ENCODE assay signal across 8 cellular contexts in genomic region chr6:15901141-15902115, GRCh38.
DNase-seq lines count a peak whose midpoint lies in the region; ATAC-seq and TF ChIP-seq lines count a peak whose summit lies in the region.

No MANE protein-coding gene starts in this region.

- no peak overlapping the region for H4K8ac ChIP-seq in neuronal stem cell (ENCODE audit: low read depth, low read length)

- no peaks in the 10 kb centered on the region for H3K36me3 ChIP-seq in neuronal stem cell (replicated peaks in 1 of 2; ENCODE audit: control insufficient read depth in 2 of 2, insufficient read depth in 2 of 2, low read length in 2 of 2)

- TF ChIP-seq CTCF in GM12873 (IDR thresholded peaks at IDR 0.05; ENCODE audit: insufficient read depth, low read depth, low read length, missing control alignments), result peak; percentile 33
- no peak for TF ChIP-seq CTCF in WTC11 (IDR thresholded peaks at IDR 0.05)

- no peaks in the 10 kb centered on the region for H3K79me1 ChIP-seq in neuronal stem cell (ENCODE audit: low read depth, low read length)

- H3K9me3 Mint-ChIP-seq in WTC11, result peaks cover 15% of the 10 kb centered on the region
- no peaks in the 10 kb centered on the region for H3K9me3 Mint-ChIP-seq in stimulated activated memory B cell treated with anti-CD40 and anti-IgM and Interleukin-4, amounts not matched to agents 10 μg/mL and 1 μg/mL and 100 μg/mL, for 72 hours

- no CpG with 5 or more reads among the region's 13 CpGs for WGBS in neuronal stem cell (ENCODE audit: extremely low coverage in 2 of 2, insufficient read length in 2 of 2, insufficient replicate concordance in 1 of 2), 2 donors

- H3K27ac ChIP-seq in neuronal stem cell (replicated peaks; ENCODE audit: low read length), result no peak overlapping the region

- no peak for DNase-seq in WTC11 (ENCODE audit: low spot score)
- no peak for DNase-seq in LoVo (ENCODE audit: low spot score)
- DNase-seq in middle frontal gyrus (ENCODE audit: extremely low spot score, low spot score), result no peak
- no peak for DNase-seq in neuronal stem cell (ENCODE audit: low spot score)

- peak overlapping the region; percentile 70 for H3K27ac Mint-ChIP-seq in WTC11
- H3K27ac Mint-ChIP-seq in stimulated activated memory B cell treated with anti-CD40 and anti-IgM and Interleukin-4, amounts not matched to agents 10 μg/mL and 1 μg/mL and 100 μg/mL, for 72 hours, result peak overlapping the region; percentile 99

- no peak overlapping the region for H2AK5ac ChIP-seq in neuronal stem cell (ENCODE audit: low read depth, low read length)

- H3K18ac ChIP-seq in neuronal stem cell (ENCODE audit: low read length), result no peak overlapping the region

- H3K9ac ChIP-seq in neuronal stem cell (ENCODE audit: low read depth, low read length, poor library complexity), result no peak overlapping the region

- POLR2A ChIA-PET in WTC11 (lab: Charles Lee), result interaction anchor here (0.5 to 1.4 kb wide), 2 partner anchors 90 to 227 kb away, joined by 3 to 8 read pairs (median 4); partner anchors contain the start of gene MYLIP

- no peak overlapping the region for H2AFZ ChIP-seq in neuronal stem cell (ENCODE audit: low read length)

- no peaks in the 10 kb centered on the region for H3K9me3 ChIP-seq in neuronal stem cell (replicated peaks in 1 of 2; ENCODE audit: control insufficient read depth in 2 of 2, insufficient read depth in 1 of 2, low read depth in 1 of 2, low read length in 2 of 2)

- H3K27me3 ChIP-seq in neuronal stem cell (ENCODE audit: control insufficient read depth in 3 of 3, insufficient read depth in 3 of 3, low read depth in 1 of 3, low read length in 3 of 3), result no peaks in the 10 kb centered on the region

- no peaks in the 10 kb centered on the region for H3K4me1 ChIP-seq in neuronal stem cell (ENCODE audit: control insufficient read depth in 2 of 2, insufficient read depth in 1 of 2, low read depth in 1 of 2, low read length in 2 of 2)

- no peak overlapping the region for H3K23ac ChIP-seq in neuronal stem cell (ENCODE audit: low read depth, low read length, poor library complexity)

- H3K4ac ChIP-seq in neuronal stem cell (ENCODE audit: low read length), result no peak overlapping the region

- no peak overlapping the region for H4K91ac ChIP-seq in neuronal stem cell (ENCODE audit: low read depth, low read length, poor library complexity)

- H3K4me3 ChIP-seq in neuronal stem cell (ENCODE audit: low read length in 2 of 2), result no peak overlapping the region

- H2BK12ac ChIP-seq in neuronal stem cell (ENCODE audit: low read length), result no peak overlapping the region

- no peak overlapping the region for H2BK120ac ChIP-seq in neuronal stem cell (ENCODE audit: low read depth, low read length)

- H3K27me3 Mint-ChIP-seq in WTC11 (ENCODE audit: low read depth), result no peaks in the 10 kb centered on the region
- no peaks in the 10 kb centered on the region for H3K27me3 Mint-ChIP-seq in stimulated activated memory B cell treated with anti-CD40 and anti-IgM and Interleukin-4, amounts not matched to agents 10 μg/mL and 1 μg/mL and 100 μg/mL, for 72 hours

- H3K4me1 Mint-ChIP-seq in WTC11, result peaks cover 68% of the 10 kb centered on the region
- peaks cover 82% of the 10 kb centered on the region for H3K4me1 Mint-ChIP-seq in stimulated activated memory B cell treated with anti-CD40 and anti-IgM and Interleukin-4, amounts not matched to agents 10 μg/mL and 1 μg/mL and 100 μg/mL, for 72 hours

- CTCF ChIA-PET in WTC11 (lab: Charles Lee), result interaction anchor here (1.2 to 2.1 kb wide), 2 partner anchors 7 to 11 kb away, joined by 7 to 8 read pairs; no protein-coding TSS in a partner anchor

- H3K36me3 Mint-ChIP-seq in WTC11, result peaks cover 6% of the 10 kb centered on the region
- no peaks in the 10 kb centered on the region for H3K36me3 Mint-ChIP-seq in stimulated activated memory B cell treated with anti-CD40 and anti-IgM and Interleukin-4, amounts not matched to agents 10 μg/mL and 1 μg/mL and 100 μg/mL, for 72 hours

- H3K4me2 ChIP-seq in neuronal stem cell (ENCODE audit: insufficient read depth, low read length, poor library complexity, severe bottlenecking), result no peak overlapping the region

- no peak overlapping the region for H3K14ac ChIP-seq in neuronal stem cell (ENCODE audit: low read length)

- no peak overlapping the region for H2BK15ac ChIP-seq in neuronal stem cell (ENCODE audit: low read length)

- ATAC-seq in GM19452 (IDR thresholded peaks at IDR 0.05; ENCODE audit: unreplicated experiment) (peak; percentile 88), HG03354 (IDR thresholded peaks at IDR 0.05; ENCODE audit: poor library complexity, severe bottlenecking, unreplicated experiment) (peak; percentile 94), WTC11 (no peak; the same call in 1 of the 2 replicates)
- peak; percentile 95 for ATAC-seq in stimulated activated memory B cell treated with anti-CD40 and anti-IgM and Interleukin-4, amounts not matched to agents 10 μg/mL and 1 μg/mL and 100 μg/mL, for 72 hours

- no peak overlapping the region for H2BK5ac ChIP-seq in neuronal stem cell (ENCODE audit: low read length)

- no peak overlapping the region for H3K4me3 Mint-ChIP-seq in WTC11
- H3K4me3 Mint-ChIP-seq in stimulated activated memory B cell treated with anti-CD40 and anti-IgM and Interleukin-4, amounts not matched to agents 10 μg/mL and 1 μg/mL and 100 μg/mL, for 72 hours, result peak overlapping the region; percentile 71

TF ChIP-seq in WTC11, 78 proteins besides CTCF, POLR2A, EP300 and RAD21:
- TF ChIP-seq USF1 (CRISPR knock-in tag; IDR thresholded peaks at IDR 0.05), result 0 out of 2 replicates have a peak, but pooled peaks have one; percentile 36
- no peak for TF ChIP-seq NR3C1 (CRISPR knock-in tag; conservative IDR thresholded peaks at IDR 0.05; ENCODE audit: low read depth)
